Comparison of ENCODE assay signal across 1 cellular context in genomic region chr9:21695443-21695842, GRCh38.
TF ChIP-seq lines count a peak whose summit lies in the region.

No MANE protein-coding gene starts in this region.

TF ChIP-seq in HCT116, 20 proteins besides CTCF, POLR2A, EP300 and RAD21 (continued from another document):
- TF ChIP-seq, protein P1, sequence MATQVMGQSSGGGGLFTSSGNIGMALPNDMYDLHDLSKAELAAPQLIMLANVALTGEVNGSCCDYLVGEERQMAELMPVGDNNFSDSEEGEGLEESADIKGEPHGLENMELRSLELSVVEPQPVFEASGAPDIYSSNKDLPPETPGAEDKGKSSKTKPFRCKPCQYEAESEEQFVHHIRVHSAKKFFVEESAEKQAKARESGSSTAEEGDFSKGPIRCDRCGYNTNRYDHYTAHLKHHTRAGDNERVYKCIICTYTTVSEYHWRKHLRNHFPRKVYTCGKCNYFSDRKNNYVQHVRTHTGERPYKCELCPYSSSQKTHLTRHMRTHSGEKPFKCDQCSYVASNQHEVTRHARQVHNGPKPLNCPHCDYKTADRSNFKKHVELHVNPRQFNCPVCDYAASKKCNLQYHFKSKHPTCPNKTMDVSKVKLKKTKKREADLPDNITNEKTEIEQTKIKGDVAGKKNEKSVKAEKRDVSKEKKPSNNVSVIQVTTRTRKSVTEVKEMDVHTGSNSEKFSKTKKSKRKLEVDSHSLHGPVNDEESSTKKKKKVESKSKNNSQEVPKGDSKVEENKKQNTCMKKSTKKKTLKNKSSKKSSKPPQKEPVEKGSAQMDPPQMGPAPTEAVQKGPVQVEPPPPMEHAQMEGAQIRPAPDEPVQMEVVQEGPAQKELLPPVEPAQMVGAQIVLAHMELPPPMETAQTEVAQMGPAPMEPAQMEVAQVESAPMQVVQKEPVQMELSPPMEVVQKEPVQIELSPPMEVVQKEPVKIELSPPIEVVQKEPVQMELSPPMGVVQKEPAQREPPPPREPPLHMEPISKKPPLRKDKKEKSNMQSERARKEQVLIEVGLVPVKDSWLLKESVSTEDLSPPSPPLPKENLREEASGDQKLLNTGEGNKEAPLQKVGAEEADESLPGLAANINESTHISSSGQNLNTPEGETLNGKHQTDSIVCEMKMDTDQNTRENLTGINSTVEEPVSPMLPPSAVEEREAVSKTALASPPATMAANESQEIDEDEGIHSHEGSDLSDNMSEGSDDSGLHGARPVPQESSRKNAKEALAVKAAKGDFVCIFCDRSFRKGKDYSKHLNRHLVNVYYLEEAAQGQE (IDR thresholded peaks at IDR 0.05; ENCODE audit: low read depth): no peak
- TF ChIP-seq TCF7L2 (IDR thresholded peaks at IDR 0.05; ENCODE audit: borderline replicate concordance, extremely low read depth, insufficient read depth, insufficient read length) (no peak), YY1 (IDR thresholded peaks at IDR 0.05; ENCODE audit: extremely low read depth, insufficient replicate concordance, low read depth, low read length) (no peak), JUND (IDR thresholded peaks at IDR 0.05) (no peak), EZH2phosphoT487 (IDR thresholded peaks at IDR 0.05; ENCODE audit: borderline replicate concordance) (no peak), FOSL1 (IDR thresholded peaks at IDR 0.05; ENCODE audit: low read depth) (no peak), ELF1 (IDR thresholded peaks at IDR 0.05; ENCODE audit: borderline replicate concordance, low read depth) (no peak), SP1 (IDR thresholded peaks at IDR 0.05; ENCODE audit: low read depth) (no peak)
- TF ChIP-seq, protein P2, sequence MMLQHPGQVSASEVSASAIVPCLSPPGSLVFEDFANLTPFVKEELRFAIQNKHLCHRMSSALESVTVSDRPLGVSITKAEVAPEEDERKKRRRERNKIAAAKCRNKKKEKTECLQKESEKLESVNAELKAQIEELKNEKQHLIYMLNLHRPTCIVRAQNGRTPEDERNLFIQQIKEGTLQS (IDR thresholded peaks at IDR 0.05): no peak
